In the genomic region with DNA sequence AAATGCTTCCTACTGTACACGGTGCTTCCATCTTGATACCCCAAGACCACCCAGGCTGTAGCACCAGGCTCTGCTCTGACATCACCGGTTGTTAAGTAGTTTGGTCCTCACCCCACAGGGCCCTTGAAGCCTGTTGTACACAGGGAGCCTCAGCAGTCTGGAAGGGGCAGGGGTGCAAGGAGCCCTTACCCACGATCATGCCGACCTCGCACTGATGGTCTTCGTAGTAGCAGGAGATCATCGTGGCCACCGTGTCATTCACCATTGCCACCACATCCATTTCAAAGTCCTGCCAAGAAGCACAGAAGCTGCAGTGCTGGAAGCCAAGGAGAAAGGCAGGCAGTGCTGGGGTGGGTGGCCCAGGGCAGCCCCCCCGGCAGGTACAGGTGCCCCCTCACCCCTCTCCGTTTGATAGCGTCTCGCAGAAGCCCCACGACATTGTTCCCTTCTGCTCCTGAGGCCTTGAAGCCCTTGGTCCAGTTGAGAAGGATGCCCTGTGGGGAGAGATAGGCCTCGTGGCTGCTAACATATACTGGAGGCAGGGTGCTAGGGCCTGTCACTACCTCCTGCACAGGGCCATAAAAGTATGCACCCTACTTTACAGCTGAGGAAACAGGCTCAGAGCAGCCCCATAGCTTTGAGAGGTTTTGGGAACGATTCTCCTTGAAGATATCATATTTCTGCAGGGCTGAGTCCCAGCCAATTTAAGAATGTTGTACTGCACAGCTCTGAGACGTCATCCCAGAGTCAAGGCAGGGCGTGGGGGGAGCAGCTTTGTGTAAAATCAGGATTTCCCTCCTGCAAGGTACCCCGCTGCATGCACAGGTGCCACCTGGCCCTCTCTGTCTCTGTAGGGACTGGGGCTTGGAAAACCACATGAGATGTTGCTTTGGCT, we compare ENCODE assay signal across 1 cellular context.
TF ChIP-seq lines count a peak whose summit lies in the region.

No MANE protein-coding gene starts in this region.

TF ChIP-seq in IMR-90, 13 proteins besides CTCF, POLR2A, EP300 and RAD21:
- no peak for TF ChIP-seq MAFK (IDR thresholded peaks at IDR 0.05; ENCODE audit: low read depth, low read length)
- TF ChIP-seq, protein P1, sequence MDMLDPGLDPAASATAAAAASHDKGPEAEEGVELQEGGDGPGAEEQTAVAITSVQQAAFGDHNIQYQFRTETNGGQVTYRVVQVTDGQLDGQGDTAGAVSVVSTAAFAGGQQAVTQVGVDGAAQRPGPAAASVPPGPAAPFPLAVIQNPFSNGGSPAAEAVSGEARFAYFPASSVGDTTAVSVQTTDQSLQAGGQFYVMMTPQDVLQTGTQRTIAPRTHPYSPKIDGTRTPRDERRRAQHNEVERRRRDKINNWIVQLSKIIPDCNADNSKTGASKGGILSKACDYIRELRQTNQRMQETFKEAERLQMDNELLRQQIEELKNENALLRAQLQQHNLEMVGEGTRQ (IDR thresholded peaks at IDR 0.05; ENCODE audit: low read depth, low read length): no peak
- TF ChIP-seq MXI1 (IDR thresholded peaks at IDR 0.05; ENCODE audit: borderline replicate concordance, low read depth, low read length): no peak
- TF ChIP-seq MAZ (IDR thresholded peaks at IDR 0.05; ENCODE audit: borderline replicate concordance, low read depth, low read length): no peak
